ENCODE assay signal across 8 cellular contexts in genomic region chr2:98518106-98518505, GRCh38.
DNase-seq lines count a peak whose midpoint lies in the region; ATAC-seq, FAIRE-seq and TF ChIP-seq lines count a peak whose summit lies in the region.

No MANE protein-coding gene starts in this region.

- H3K4me2 ChIP-seq in HepG2 (ENCODE audit: low read depth, low read length): no peak overlapping the region

- peak; percentile 47 for ATAC-seq in GM18498 (IDR thresholded peaks at IDR 0.05; ENCODE audit: unreplicated experiment)
- peak; percentile 68 for ATAC-seq in activated naive CD8-positive, alpha-beta T cell treated with anti-CD3 and anti-CD28 coated beads, Interleukin-2, amount 10 ng/mL, durations not matched to agents 7 days and 5 days (ENCODE audit: low read depth)
- ATAC-seq in HepG2: peak; percentile 85
- peak; percentile 77 for ATAC-seq in stimulated activated naive CD8-positive, alpha-beta T cell treated with anti-CD3 and anti-CD28 coated beads, Interleukin-15, Interleukin-2, amounts not matched to agents 100 U/mL and 50 U/mL, for 24 hours
- no peak for ATAC-seq in HG02973 (IDR thresholded peaks at IDR 0.05; ENCODE audit: unreplicated experiment)

- DNase-seq in SK-N-MC (ENCODE audit: low read depth, low spot score) (no peak), HepG2 (ENCODE audit: low spot score) (peak; percentile 55), urothelium cell line (ENCODE audit: low spot score) (no peak), NCI-H1105 treated with DMSO at 0.1 percent for 48 hours (lab: John Stamatoyannopoulos, UW) (no peak)
- DNase-seq in activated naive CD8-positive, alpha-beta T cell treated with anti-CD3 and anti-CD28 coated beads, Interleukin-2, amount 10 ng/mL, durations not matched to agents 7 days and 5 days: peak; percentile 53
- DNase-seq in stimulated activated naive CD8-positive, alpha-beta T cell treated with anti-CD3 and anti-CD28 coated beads, Interleukin-15, Interleukin-2, amounts not matched to agents 100 U/mL and 50 U/mL, for 24 hours: peak; percentile 61

- CTCF ChIA-PET in HepG2 (lab: Yijun Ruan, JAX; ENCODE audit: low intra/inter-chr PET ratio, low total read pairs): interaction anchor here (2.3 kb wide), 1 partner anchor 105 kb away, joined by 13 read pairs; no protein-coding TSS in a partner anchor

- H2AFZ ChIP-seq in HepG2 (ENCODE audit: low read length): no peak overlapping the region

- BruUV-seq in HepG2 (replicated peaks; lab: Mats Ljungman, UMichigan): no TSS peak

- no peaks in the 10 kb centered on the region for H3K4me1 ChIP-seq in HepG2 (ENCODE audit: insufficient read depth, low read length)

- no peaks in the 10 kb centered on the region; the same call in 1 of the 2 replicates for H3K36me3 ChIP-seq in SK-N-MC (ENCODE audit: insufficient read depth, low read length)
- peaks cover 0 to 2% of the 10 kb centered on the region in 2 experiments; a peak in 2 of 5 replicates for H3K36me3 ChIP-seq in HepG2 (replicated peaks in 1 of 2; ENCODE audit: control insufficient read depth in 1 of 2, insufficient read depth in 2 of 2, low read length in 2 of 2)

- H3K9ac ChIP-seq in SK-N-MC (ENCODE audit: insufficient read length) (no peak overlapping the region), HepG2 (ENCODE audit: insufficient read depth, low read depth, low read length) (no peak overlapping the region)

- POLR2A ChIA-PET in activated naive CD8-positive, alpha-beta T cell treated with anti-CD3 and anti-CD28 coated beads, Interleukin-2, amount 10 ng/mL, durations not matched to agents 7 days and 5 days (lab: Charles Lee): no interaction called here
- POLR2A ChIA-PET in HepG2 (lab: Yijun Ruan, JAX): no interaction called here

- H3K4me3 ChIP-seq in SK-N-MC: peak overlapping the region; percentile 17; the same call in 1 of the 2 replicates
- no peak overlapping the region for H3K4me3 ChIP-seq in HepG2 (replicated peaks in 1 of 3; ENCODE audit: insufficient read depth in 1 of 3, low read depth in 2 of 3, low read length in 3 of 3)

- no peaks in the 10 kb centered on the region for H3K27me3 ChIP-seq in HepG2 (ENCODE audit: control insufficient read depth in 1 of 2, insufficient read depth in 2 of 2, low read length in 2 of 2)

- H4K20me1 ChIP-seq in HepG2 (ENCODE audit: insufficient read depth, low read length): no peaks in the 10 kb centered on the region

- TF ChIP-seq CTCF in HepG2 (CRISPR knock-in tag; IDR thresholded peaks at IDR 0.05): peak; percentile 58

- TF ChIP-seq RAD21 in HepG2 (CRISPR knock-in tag; IDR thresholded peaks at IDR 0.05): peak; percentile 68; the same call in 1 of the 2 replicates

- H3K9me3 Mint-ChIP-seq in activated naive CD8-positive, alpha-beta T cell treated with anti-CD3 and anti-CD28 coated beads, Interleukin-2, amount 10 ng/mL, durations not matched to agents 7 days and 5 days: no peaks in the 10 kb centered on the region

- in situ Hi-C loops in HepG2 (cut with HindIII; ENCODE audit: extremely low pct_ligation_motif_present, low pct_unique_long_range_greater_than_20kb): no loop called here

- H3K9me3 ChIP-seq in SK-N-MC (ENCODE audit: low read depth, low read length) (no peaks in the 10 kb centered on the region), HepG2 (ENCODE audit: low read length) (no peaks in the 10 kb centered on the region)

- TF ChIP-seq POLR2A in HepG2 (IDR thresholded peaks at IDR 0.05; ENCODE audit: insufficient read depth in 1 of 2, low read depth in 2 of 2, low read length in 2 of 2): no peak

- H3K27ac ChIP-seq in SK-N-MC (peak overlapping the region; percentile 77), HepG2 (ENCODE audit: extremely low read length, insufficient read depth, low read length) (no peak overlapping the region)

- H3K27me3 Mint-ChIP-seq in activated naive CD8-positive, alpha-beta T cell treated with anti-CD3 and anti-CD28 coated beads, Interleukin-2, amount 10 ng/mL, durations not matched to agents 7 days and 5 days: no peaks in the 10 kb centered on the region

- FAIRE-seq in HepG2 (lab: Jason Lieb, UNC): peak; percentile 57
- no peak for FAIRE-seq in urothelium cell line (lab: Jason Lieb, UNC)

- H3K4me3 Mint-ChIP-seq in activated naive CD8-positive, alpha-beta T cell treated with anti-CD3 and anti-CD28 coated beads, Interleukin-2, amount 10 ng/mL, durations not matched to agents 7 days and 5 days: no peak overlapping the region

- intact Hi-C loops in HepG2 (cut with micrococcal nuclease; ENCODE audit: unreplicated experiment): loop anchor here (1.0 kb wide), 1 partner anchor 105 kb away; no protein-coding TSS in a partner anchor

- 65% methylated on average over 4 of the region's 4 CpGs for WGBS in HepG2 (ENCODE audit: low lambda C conversion rate)

- peak overlapping the region; percentile 68 for H3K27ac Mint-ChIP-seq in activated naive CD8-positive, alpha-beta T cell treated with anti-CD3 and anti-CD28 coated beads, Interleukin-2, amount 10 ng/mL, durations not matched to agents 7 days and 5 days

- TF ChIP-seq EP300 in HepG2 (IDR thresholded peaks at IDR 0.05; ENCODE audit: low read depth in 2 of 2, low read length in 2 of 2) (no peak), HepG2 (CRISPR knock-in tag; IDR thresholded peaks at IDR 0.05; ENCODE audit: borderline replicate concordance) (no peak)

- H3K36me3 Mint-ChIP-seq in activated naive CD8-positive, alpha-beta T cell treated with anti-CD3 and anti-CD28 coated beads, Interleukin-2, amount 10 ng/mL, durations not matched to agents 7 days and 5 days: peaks cover 21% of the 10 kb centered on the region

- no peaks in the 10 kb centered on the region for H3K79me2 ChIP-seq in HepG2 (ENCODE audit: insufficient read depth, low read length)

- H3K4me1 Mint-ChIP-seq in activated naive CD8-positive, alpha-beta T cell treated with anti-CD3 and anti-CD28 coated beads, Interleukin-2, amount 10 ng/mL, durations not matched to agents 7 days and 5 days: peaks cover 47% of the 10 kb centered on the region

TF ChIP-seq in HepG2, 621 proteins besides CTCF, POLR2A, EP300 and RAD21 (continues in another document):
- no peak for TF ChIP-seq STAT5B (CRISPR knock-in tag; IDR thresholded peaks at IDR 0.05)
- TF ChIP-seq STAG1 (CRISPR knock-in tag; IDR thresholded peaks at IDR 0.05): peak; percentile 83
- 0 out of 2 replicates have a peak, but pooled peaks have one; percentile 24 for TF ChIP-seq PITX1 (CRISPR knock-in tag; IDR thresholded peaks at IDR 0.05)
- TF ChIP-seq ZNF800 (CRISPR knock-in tag; IDR thresholded peaks at IDR 0.05): no peak
- peak; percentile 23; the same call in 1 of the 2 replicates for TF ChIP-seq ZNF687 (CRISPR knock-in tag; IDR thresholded peaks at IDR 0.05)
- peak in 1 of 2 experiments; percentile 47; a peak in 1 of 4 replicates for TF ChIP-seq HMGXB4 (CRISPR knock-in tag; IDR thresholded peaks at IDR 0.05; ENCODE audit: borderline replicate concordance in 1 of 2, low read depth in 1 of 2)

Comparison
In these comparisons a context has a peak if more than half of its experiments do, and no peak if none do; other contexts are left out.
1. DNase-seq: peak in activated naive CD8-positive, alpha-beta T cell treated with anti-CD3 and anti-CD28 coated beads, Interleukin-2, amount 10 ng/mL, durations not matched to agents 7 days and 5 days (single experiment), HepG2 (single experiment) and stimulated activated naive CD8-positive, alpha-beta T cell treated with anti-CD3 and anti-CD28 coated beads, Interleukin-15, Interleukin-2, amounts not matched to agents 100 U/mL and 50 U/mL, for 24 hours (single experiment); none in SK-N-MC (single experiment), urothelium cell line (single experiment) and NCI-H1105 treated with DMSO at 0.1 percent for 48 hours (single experiment).